1 cellular context compared by ENCODE assay signal in the genomic region with DNA sequence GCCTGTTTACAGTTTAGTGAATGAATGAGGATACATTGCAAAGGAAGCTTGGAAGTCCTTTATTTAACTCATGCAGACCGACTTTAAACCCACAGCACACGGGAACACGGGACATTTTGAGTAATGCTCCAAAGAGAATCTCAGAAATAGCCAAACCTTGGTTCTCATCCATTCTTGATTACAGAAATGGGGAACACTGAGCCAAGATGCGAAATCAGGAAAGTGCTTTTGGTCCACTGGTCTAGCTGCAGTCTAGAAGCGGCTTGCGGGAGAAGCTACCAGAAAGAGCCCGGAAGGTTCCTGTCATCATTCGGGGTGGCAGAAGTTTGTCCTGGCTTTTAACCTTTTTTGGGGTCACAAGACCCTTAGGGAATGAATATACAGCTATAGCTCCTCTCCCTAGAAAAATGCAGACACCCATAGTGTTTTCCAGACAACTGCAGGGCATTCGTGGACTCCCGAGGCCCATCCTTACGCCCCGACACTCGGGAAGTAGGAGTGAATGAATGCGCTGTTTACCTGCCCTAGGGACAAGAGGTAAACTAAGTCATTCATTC.
TF ChIP-seq lines count a peak whose summit lies in the region.

No MANE protein-coding gene starts in this region.

TF ChIP-seq in GM23338, 12 proteins besides CTCF, POLR2A, EP300 and RAD21 (continued from another document):
- TF ChIP-seq, protein P1, sequence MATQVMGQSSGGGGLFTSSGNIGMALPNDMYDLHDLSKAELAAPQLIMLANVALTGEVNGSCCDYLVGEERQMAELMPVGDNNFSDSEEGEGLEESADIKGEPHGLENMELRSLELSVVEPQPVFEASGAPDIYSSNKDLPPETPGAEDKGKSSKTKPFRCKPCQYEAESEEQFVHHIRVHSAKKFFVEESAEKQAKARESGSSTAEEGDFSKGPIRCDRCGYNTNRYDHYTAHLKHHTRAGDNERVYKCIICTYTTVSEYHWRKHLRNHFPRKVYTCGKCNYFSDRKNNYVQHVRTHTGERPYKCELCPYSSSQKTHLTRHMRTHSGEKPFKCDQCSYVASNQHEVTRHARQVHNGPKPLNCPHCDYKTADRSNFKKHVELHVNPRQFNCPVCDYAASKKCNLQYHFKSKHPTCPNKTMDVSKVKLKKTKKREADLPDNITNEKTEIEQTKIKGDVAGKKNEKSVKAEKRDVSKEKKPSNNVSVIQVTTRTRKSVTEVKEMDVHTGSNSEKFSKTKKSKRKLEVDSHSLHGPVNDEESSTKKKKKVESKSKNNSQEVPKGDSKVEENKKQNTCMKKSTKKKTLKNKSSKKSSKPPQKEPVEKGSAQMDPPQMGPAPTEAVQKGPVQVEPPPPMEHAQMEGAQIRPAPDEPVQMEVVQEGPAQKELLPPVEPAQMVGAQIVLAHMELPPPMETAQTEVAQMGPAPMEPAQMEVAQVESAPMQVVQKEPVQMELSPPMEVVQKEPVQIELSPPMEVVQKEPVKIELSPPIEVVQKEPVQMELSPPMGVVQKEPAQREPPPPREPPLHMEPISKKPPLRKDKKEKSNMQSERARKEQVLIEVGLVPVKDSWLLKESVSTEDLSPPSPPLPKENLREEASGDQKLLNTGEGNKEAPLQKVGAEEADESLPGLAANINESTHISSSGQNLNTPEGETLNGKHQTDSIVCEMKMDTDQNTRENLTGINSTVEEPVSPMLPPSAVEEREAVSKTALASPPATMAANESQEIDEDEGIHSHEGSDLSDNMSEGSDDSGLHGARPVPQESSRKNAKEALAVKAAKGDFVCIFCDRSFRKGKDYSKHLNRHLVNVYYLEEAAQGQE (IDR thresholded peaks at IDR 0.05; ENCODE audit: unreplicated experiment): no peak
- TF ChIP-seq CREB1 (CRISPR knock-in tag; IDR thresholded peaks at IDR 0.05; ENCODE audit: low read depth) (no peak), STAT1 (IDR thresholded peaks at IDR 0.05; ENCODE audit: unreplicated experiment) (no peak)
TF ChIP-seq in GM23338: peak in this region for 0.
